10 cellular contexts compared by ENCODE assay signal in the genomic region with DNA sequence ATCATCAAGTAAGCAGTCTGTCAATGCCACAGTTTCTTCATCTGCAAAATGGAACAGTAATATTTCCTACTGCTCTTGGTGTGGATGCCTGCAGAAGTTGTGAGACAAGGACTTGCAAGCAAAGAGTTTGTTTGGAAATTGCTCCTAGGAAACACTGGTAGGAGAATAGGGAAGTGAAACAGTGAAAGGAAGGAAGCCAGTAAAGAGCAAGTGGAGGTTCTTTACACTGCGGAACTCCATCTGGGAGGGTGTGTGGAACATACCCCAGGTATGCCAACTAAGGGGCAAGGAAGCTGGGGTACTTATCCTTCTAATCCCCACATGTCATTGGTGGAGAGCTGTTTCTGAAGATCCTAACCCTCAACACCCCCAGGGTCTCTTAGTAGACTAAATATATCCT.
"Had no signal": no experiment of that assay in that cellular context is flagged by ENCODE, and none has a peak within 500 bp of the region (broad histone marks: within the 10 kb centered on the region; RNA-seq: fewer than 3 reads in every experiment).

No MANE protein-coding gene starts in this region.

- H3K27ac ChIP-seq: breast epithelium, psoas muscle, right lobe of liver, upper lobe of left lung had no signal

- ATAC-seq: psoas muscle; right lobe of liver; stimulated activated naive CD8-positive, alpha-beta T cell treated with anti-CD3 and anti-CD28 coated beads, Interleukin-15, amount 100 ng/mL, for 72 hours had no signal

- H3K36me3 ChIP-seq: breast epithelium, right lobe of liver, upper lobe of left lung had no signal

- H3K4me3 ChIP-seq: breast epithelium, psoas muscle, right lobe of liver, upper lobe of left lung had no signal

- H3K4me1 ChIP-seq: breast epithelium, psoas muscle, right lobe of liver, upper lobe of left lung had no signal

- H3K27me3 ChIP-seq: right lobe of liver, upper lobe of left lung had no signal

- DNase-seq: activated CD4-positive, alpha-beta T cell treated with anti-CD3 and anti-CD28 coated beads, Interleukin-2, amount 50 U/mL, for 1 hour; activated CD8-positive, alpha-beta memory T cell treated with anti-CD3 and anti-CD28 coated beads for 24 hours; activated naive CD4-positive, alpha-beta T cell; aorta; effector memory CD4-positive, alpha-beta T cell; psoas muscle; right lobe of liver; stimulated activated naive CD8-positive, alpha-beta T cell treated with anti-CD3 and anti-CD28 coated beads, Interleukin-15, amount 100 ng/mL, for 72 hours; upper lobe of left lung had no signal

- H3K9me3 ChIP-seq: right lobe of liver had no signal
